Comparison of ENCODE assay signal across 1 cellular context in the genomic region with DNA sequence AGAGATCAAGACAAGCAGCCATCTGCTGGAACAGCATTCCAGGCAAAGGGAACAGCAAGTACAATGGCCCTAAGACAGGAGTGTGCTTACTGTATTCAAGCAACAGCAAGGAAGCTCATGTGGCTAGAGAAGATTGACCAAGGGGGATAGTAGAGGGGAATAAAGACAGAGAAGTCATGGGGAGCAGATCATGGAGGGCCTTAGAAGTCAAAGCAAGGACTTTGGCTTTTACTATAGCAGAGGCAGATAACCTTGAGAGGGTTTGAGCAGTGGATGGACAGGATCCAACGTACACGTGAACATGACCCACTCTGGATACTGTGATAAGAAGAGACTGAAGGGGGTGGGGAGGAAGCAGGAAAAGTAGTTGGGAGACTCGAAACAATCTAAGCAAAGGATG.
A peak's percentile ranks its signal among the peaks of the same experiment; 100 is the strongest.
TF ChIP-seq lines count a peak whose summit lies in the region.

No MANE protein-coding gene starts in this region.

TF ChIP-seq in K562, 482 proteins besides CTCF, POLR2A, EP300 and RAD21 (continued from another document and continues in another):
- TF ChIP-seq HNRNPLL (IDR thresholded peaks at IDR 0.05; ENCODE audit: low read depth, low read length, poor library complexity, severe bottlenecking) = no peak
- TF ChIP-seq, protein P1, sequence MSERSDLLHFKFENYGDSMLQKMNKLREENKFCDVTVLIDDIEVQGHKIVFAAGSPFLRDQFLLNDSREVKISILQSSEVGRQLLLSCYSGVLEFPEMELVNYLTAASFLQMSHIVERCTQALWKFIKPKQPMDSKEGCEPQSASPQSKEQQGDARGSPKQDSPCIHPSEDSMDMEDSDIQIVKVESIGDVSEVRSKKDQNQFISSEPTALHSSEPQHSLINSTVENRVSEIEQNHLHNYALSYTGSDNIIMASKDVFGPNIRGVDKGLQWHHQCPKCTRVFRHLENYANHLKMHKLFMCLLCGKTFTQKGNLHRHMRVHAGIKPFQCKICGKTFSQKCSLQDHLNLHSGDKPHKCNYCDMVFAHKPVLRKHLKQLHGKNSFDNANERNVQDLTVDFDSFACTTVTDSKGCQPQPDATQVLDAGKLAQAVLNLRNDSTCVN (CRISPR knock-in tag; IDR thresholded peaks at IDR 0.05) = 0 out of 2 replicates have a peak, but pooled peaks have one; percentile 44
- TF ChIP-seq CHD4 (IDR thresholded peaks at IDR 0.05; ENCODE audit: insufficient read depth, insufficient replicate concordance, low read depth, low read length, poor library complexity, severe bottlenecking) = no peak
- no peak for TF ChIP-seq PHF20 (IDR thresholded peaks at IDR 0.05; ENCODE audit: partially characterized antibody)
- no peak for TF ChIP-seq ZNF197 (CRISPR knock-in tag; IDR thresholded peaks at IDR 0.05; ENCODE audit: low read depth)
- TF ChIP-seq, protein P2, sequence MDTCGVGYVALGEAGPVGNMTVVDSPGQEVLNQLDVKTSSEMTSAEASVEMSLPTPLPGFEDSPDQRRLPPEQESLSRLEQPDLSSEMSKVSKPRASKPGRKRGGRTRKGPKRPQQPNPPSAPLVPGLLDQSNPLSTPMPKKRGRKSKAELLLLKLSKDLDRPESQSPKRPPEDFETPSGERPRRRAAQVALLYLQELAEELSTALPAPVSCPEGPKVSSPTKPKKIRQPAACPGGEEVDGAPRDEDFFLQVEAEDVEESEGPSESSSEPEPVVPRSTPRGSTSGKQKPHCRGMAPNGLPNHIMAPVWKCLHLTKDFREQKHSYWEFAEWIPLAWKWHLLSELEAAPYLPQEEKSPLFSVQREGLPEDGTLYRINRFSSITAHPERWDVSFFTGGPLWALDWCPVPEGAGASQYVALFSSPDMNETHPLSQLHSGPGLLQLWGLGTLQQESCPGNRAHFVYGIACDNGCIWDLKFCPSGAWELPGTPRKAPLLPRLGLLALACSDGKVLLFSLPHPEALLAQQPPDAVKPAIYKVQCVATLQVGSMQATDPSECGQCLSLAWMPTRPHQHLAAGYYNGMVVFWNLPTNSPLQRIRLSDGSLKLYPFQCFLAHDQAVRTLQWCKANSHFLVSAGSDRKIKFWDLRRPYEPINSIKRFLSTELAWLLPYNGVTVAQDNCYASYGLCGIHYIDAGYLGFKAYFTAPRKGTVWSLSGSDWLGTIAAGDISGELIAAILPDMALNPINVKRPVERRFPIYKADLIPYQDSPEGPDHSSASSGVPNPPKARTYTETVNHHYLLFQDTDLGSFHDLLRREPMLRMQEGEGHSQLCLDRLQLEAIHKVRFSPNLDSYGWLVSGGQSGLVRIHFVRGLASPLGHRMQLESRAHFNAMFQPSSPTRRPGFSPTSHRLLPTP (IDR thresholded peaks at IDR 0.05; ENCODE audit: borderline replicate concordance, extremely low read depth, insufficient read length) = no peak
- TF ChIP-seq, protein P3, sequence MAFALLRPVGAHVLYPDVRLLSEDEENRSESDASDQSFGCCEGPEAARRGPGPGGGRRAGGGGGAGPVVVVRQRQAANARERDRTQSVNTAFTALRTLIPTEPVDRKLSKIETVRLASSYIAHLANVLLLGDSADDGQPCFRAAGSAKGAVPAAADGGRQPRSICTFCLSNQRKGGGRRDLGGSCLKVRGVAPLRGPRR (CRISPR knock-in tag; IDR thresholded peaks at IDR 0.05) = no peak
- TF ChIP-seq GATA2 (CRISPR knock-in tag; IDR thresholded peaks at IDR 0.05) = no peak
- TF ChIP-seq CBX1 (IDR thresholded peaks at IDR 0.05; ENCODE audit: low read depth) = no peak
- TF ChIP-seq CBX2 (IDR thresholded peaks at IDR 0.05; ENCODE audit: insufficient read depth, low read length, poor library complexity, severe bottlenecking) = no peak
- TF ChIP-seq, protein P4, sequence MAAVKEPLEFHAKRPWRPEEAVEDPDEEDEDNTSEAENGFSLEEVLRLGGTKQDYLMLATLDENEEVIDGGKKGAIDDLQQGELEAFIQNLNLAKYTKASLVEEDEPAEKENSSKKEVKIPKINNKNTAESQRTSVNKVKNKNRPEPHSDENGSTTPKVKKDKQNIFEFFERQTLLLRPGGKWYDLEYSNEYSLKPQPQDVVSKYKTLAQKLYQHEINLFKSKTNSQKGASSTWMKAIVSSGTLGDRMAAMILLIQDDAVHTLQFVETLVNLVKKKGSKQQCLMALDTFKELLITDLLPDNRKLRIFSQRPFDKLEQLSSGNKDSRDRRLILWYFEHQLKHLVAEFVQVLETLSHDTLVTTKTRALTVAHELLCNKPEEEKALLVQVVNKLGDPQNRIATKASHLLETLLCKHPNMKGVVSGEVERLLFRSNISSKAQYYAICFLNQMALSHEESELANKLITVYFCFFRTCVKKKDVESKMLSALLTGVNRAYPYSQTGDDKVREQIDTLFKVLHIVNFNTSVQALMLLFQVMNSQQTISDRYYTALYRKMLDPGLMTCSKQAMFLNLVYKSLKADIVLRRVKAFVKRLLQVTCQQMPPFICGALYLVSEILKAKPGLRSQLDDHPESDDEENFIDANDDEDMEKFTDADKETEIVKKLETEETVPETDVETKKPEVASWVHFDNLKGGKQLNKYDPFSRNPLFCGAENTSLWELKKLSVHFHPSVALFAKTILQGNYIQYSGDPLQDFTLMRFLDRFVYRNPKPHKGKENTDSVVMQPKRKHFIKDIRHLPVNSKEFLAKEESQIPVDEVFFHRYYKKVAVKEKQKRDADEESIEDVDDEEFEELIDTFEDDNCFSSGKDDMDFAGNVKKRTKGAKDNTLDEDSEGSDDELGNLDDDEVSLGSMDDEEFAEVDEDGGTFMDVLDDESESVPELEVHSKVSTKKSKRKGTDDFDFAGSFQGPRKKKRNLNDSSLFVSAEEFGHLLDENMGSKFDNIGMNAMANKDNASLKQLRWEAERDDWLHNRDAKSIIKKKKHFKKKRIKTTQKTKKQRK (IDR thresholded peaks at IDR 0.05; ENCODE audit: borderline replicate concordance, low read depth, low read length) = no peak
- TF ChIP-seq, protein P5, sequence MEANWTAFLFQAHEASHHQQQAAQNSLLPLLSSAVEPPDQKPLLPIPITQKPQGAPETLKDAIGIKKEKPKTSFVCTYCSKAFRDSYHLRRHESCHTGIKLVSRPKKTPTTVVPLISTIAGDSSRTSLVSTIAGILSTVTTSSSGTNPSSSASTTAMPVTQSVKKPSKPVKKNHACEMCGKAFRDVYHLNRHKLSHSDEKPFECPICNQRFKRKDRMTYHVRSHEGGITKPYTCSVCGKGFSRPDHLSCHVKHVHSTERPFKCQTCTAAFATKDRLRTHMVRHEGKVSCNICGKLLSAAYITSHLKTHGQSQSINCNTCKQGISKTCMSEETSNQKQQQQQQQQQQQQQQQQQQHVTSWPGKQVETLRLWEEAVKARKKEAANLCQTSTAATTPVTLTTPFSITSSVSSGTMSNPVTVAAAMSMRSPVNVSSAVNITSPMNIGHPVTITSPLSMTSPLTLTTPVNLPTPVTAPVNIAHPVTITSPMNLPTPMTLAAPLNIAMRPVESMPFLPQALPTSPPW (CRISPR knock-in tag; IDR thresholded peaks at IDR 0.05) = no peak
- no peak for TF ChIP-seq BMI1 (IDR thresholded peaks at IDR 0.05; ENCODE audit: low read length)
- no peak for TF ChIP-seq ZKSCAN8 (CRISPR knock-in tag; IDR thresholded peaks at IDR 0.05)
- TF ChIP-seq MIER1 (IDR thresholded peaks at IDR 0.05; ENCODE audit: low read depth) = no peak
- no peak for TF ChIP-seq MYNN (IDR thresholded peaks at IDR 0.05)
- no peak for TF ChIP-seq MYNN (CRISPR knock-in tag; IDR thresholded peaks at IDR 0.05)
- no peak for TF ChIP-seq ZNF586 (CRISPR knock-in tag; conservative IDR thresholded peaks at IDR 0.05)
- peak; percentile 63; the same call in 1 of the 2 replicates for TF ChIP-seq SMARCA5 (IDR thresholded peaks at IDR 0.05)
- TF ChIP-seq POLR2G (IDR thresholded peaks at IDR 0.05; ENCODE audit: low read depth, low read length) = no peak
- no peak for TF ChIP-seq NRF1 (conservative IDR thresholded peaks at IDR 0.05 in 1 of 2, IDR thresholded peaks at IDR 0.05 in 1 of 2)
- TF ChIP-seq TAF1 (IDR thresholded peaks at IDR 0.05; ENCODE audit: control insufficient read depth, extremely low read depth, insufficient read depth, low read length, severe bottlenecking) = no peak
- TF ChIP-seq CBX8 (IDR thresholded peaks at IDR 0.05; ENCODE audit: borderline replicate concordance, extremely low read depth, low read depth, low read length, poor library complexity, severe bottlenecking) = no peak
- no peak for TF ChIP-seq IFI16 (CRISPR knock-in tag; IDR thresholded peaks at IDR 0.05)
- TF ChIP-seq RBM25 (IDR thresholded peaks at IDR 0.05; ENCODE audit: low read depth, low read length, severe bottlenecking) = peak; percentile 27
- TF ChIP-seq, protein P6, sequence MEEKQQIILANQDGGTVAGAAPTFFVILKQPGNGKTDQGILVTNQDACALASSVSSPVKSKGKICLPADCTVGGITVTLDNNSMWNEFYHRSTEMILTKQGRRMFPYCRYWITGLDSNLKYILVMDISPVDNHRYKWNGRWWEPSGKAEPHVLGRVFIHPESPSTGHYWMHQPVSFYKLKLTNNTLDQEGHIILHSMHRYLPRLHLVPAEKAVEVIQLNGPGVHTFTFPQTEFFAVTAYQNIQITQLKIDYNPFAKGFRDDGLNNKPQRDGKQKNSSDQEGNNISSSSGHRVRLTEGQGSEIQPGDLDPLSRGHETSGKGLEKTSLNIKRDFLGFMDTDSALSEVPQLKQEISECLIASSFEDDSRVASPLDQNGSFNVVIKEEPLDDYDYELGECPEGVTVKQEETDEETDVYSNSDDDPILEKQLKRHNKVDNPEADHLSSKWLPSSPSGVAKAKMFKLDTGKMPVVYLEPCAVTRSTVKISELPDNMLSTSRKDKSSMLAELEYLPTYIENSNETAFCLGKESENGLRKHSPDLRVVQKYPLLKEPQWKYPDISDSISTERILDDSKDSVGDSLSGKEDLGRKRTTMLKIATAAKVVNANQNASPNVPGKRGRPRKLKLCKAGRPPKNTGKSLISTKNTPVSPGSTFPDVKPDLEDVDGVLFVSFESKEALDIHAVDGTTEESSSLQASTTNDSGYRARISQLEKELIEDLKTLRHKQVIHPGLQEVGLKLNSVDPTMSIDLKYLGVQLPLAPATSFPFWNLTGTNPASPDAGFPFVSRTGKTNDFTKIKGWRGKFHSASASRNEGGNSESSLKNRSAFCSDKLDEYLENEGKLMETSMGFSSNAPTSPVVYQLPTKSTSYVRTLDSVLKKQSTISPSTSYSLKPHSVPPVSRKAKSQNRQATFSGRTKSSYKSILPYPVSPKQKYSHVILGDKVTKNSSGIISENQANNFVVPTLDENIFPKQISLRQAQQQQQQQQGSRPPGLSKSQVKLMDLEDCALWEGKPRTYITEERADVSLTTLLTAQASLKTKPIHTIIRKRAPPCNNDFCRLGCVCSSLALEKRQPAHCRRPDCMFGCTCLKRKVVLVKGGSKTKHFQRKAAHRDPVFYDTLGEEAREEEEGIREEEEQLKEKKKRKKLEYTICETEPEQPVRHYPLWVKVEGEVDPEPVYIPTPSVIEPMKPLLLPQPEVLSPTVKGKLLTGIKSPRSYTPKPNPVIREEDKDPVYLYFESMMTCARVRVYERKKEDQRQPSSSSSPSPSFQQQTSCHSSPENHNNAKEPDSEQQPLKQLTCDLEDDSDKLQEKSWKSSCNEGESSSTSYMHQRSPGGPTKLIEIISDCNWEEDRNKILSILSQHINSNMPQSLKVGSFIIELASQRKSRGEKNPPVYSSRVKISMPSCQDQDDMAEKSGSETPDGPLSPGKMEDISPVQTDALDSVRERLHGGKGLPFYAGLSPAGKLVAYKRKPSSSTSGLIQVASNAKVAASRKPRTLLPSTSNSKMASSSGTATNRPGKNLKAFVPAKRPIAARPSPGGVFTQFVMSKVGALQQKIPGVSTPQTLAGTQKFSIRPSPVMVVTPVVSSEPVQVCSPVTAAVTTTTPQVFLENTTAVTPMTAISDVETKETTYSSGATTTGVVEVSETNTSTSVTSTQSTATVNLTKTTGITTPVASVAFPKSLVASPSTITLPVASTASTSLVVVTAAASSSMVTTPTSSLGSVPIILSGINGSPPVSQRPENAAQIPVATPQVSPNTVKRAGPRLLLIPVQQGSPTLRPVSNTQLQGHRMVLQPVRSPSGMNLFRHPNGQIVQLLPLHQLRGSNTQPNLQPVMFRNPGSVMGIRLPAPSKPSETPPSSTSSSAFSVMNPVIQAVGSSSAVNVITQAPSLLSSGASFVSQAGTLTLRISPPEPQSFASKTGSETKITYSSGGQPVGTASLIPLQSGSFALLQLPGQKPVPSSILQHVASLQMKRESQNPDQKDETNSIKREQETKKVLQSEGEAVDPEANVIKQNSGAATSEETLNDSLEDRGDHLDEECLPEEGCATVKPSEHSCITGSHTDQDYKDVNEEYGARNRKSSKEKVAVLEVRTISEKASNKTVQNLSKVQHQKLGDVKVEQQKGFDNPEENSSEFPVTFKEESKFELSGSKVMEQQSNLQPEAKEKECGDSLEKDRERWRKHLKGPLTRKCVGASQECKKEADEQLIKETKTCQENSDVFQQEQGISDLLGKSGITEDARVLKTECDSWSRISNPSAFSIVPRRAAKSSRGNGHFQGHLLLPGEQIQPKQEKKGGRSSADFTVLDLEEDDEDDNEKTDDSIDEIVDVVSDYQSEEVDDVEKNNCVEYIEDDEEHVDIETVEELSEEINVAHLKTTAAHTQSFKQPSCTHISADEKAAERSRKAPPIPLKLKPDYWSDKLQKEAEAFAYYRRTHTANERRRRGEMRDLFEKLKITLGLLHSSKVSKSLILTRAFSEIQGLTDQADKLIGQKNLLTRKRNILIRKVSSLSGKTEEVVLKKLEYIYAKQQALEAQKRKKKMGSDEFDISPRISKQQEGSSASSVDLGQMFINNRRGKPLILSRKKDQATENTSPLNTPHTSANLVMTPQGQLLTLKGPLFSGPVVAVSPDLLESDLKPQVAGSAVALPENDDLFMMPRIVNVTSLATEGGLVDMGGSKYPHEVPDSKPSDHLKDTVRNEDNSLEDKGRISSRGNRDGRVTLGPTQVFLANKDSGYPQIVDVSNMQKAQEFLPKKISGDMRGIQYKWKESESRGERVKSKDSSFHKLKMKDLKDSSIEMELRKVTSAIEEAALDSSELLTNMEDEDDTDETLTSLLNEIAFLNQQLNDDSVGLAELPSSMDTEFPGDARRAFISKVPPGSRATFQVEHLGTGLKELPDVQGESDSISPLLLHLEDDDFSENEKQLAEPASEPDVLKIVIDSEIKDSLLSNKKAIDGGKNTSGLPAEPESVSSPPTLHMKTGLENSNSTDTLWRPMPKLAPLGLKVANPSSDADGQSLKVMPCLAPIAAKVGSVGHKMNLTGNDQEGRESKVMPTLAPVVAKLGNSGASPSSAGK (IDR thresholded peaks at IDR 0.05) = 0 out of 2 replicates have a peak, but pooled peaks have one; percentile 7
- TF ChIP-seq, protein P7, sequence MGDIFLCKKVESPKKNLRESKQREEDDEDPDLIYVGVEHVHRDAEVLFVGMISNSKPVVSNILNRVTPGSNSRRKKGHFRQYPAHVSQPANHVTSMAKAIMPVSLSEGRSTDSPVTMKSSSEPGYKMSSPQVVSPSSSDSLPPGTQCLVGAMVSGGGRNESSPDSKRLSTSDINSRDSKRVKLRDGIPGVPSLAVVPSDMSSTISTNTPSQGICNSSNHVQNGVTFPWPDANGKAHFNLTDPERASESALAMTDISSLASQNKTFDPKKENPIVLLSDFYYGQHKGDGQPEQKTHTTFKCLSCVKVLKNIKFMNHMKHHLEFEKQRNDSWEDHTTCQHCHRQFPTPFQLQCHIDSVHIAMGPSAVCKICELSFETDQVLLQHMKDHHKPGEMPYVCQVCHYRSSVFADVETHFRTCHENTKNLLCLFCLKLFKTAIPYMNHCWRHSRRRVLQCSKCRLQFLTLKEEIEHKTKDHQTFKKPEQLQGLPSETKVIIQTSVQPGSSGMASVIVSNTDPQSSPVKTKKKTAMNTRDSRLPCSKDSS (IDR thresholded peaks at IDR 0.05; ENCODE audit: low read depth, partially characterized antibody) = no peak
- no peak for TF ChIP-seq MEF2D (tag; conservative IDR thresholded peaks at IDR 0.05; ENCODE audit: low read depth)
- TF ChIP-seq CSDE1 (IDR thresholded peaks at IDR 0.05) = no peak
- no peak for TF ChIP-seq TBP (optimal IDR thresholded peaks at IDR 0.05; ENCODE audit: low read depth, low read length)
- TF ChIP-seq NBN (IDR thresholded peaks at IDR 0.05; ENCODE audit: low read depth) = no peak
- TF ChIP-seq ARID2 (IDR thresholded peaks at IDR 0.05) = no peak
- no peak for TF ChIP-seq DACH1 (IDR thresholded peaks at IDR 0.05; ENCODE audit: partially characterized antibody)
- no peak for TF ChIP-seq HCFC1 (IDR thresholded peaks at IDR 0.05; ENCODE audit: low read depth, low read length)
- TF ChIP-seq CXXC5 (CRISPR knock-in tag; IDR thresholded peaks at IDR 0.05) = peak; percentile 66
